Comparison of ENCODE assay signal across 20 cellular contexts in the genomic region with DNA sequence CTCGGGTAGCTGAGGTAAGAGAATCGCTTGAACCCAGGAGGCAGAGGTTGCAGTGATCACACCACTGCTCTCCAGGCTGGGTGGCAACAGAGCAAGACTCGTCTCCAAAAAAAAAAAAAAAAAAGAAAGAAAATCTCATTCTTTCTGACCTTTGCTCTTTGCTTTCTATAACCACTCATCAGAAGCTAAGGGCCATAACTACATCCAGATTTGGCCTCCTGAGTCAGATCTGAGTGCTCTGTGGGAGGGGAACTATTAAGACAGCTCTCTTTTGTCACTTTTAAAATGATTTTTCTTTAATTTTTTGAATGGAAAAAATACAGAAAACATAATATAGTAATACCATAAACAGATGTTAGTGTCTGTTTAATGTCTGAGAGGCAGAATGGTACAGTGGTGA.
"Had no signal": no experiment of that assay in that cellular context is flagged by ENCODE, and none has a peak within 500 bp of the region (broad histone marks: within the 10 kb centered on the region; RNA-seq: fewer than 3 reads in every experiment).

No MANE protein-coding gene starts in this region.

- H3K4me3 ChIP-seq: esophagus muscularis mucosa, left ventricle myocardium inferior, pancreas, tibial artery had no signal

- H3K27me3 ChIP-seq: esophagus muscularis mucosa, pancreas, tibial artery had no signal

- H3K36me3 Mint-ChIP-seq: activated naive CD8-positive, alpha-beta T cell; immature natural killer cell; natural killer cell; WTC11 had no signal

- H3K4me3 Mint-ChIP-seq: activated naive CD8-positive, alpha-beta T cell; activated T-cell treated with anti-CD3 and anti-CD28 coated beads, Interleukin-2, amount 50 U/mL, for 24 hours; activated T-helper 17 cell treated with anti-CD3 and anti-CD28 coated beads, Interleukin-2, amount 50 U/mL, for 72 hours; effector memory CD8-positive, alpha-beta T cell; immature natural killer cell; mesothelial cell of epicardium; natural killer cell; stimulated activated naive CD8-positive, alpha-beta T cell treated with anti-CD3 and anti-CD28 coated beads, Interleukin-15, Interleukin-2, amounts not matched to agents 100 ng/mL and 50 ng/mL, for 24 hours; T-helper 1 cell treated with Interleukin-12 subunit alpha and Interleukin-12 subunit beta and Interleukin-4 antibody, amounts not matched to agents 30 μg/mL and 1 μg/mL, for 36 hours; WTC11 had no signal

- ATAC-seq: activated T-helper 17 cell treated with anti-CD3 and anti-CD28 coated beads, Interleukin-2, amount 50 U/mL, for 72 hours; effector memory CD8-positive, alpha-beta T cell; natural killer cell; pancreas; right cardiac atrium; WTC11 had no signal

- DNase-seq: activated naive CD4-positive, alpha-beta T cell; activated T-cell treated with anti-CD3 and anti-CD28 coated beads, Interleukin-2, amount 50 U/mL, for 24 hours; central memory CD4-positive, alpha-beta T cell; effector memory CD8-positive, alpha-beta T cell; immature natural killer cell; left ventricle myocardium inferior; natural killer cell; pancreas; right cardiac atrium; stimulated activated CD4-positive, alpha-beta T cell treated with anti-CD3 and anti-CD28 coated beads, Interleukin-1b, Interleukin-23, amount 100 ng/mL, for 48 hours; substantia nigra; T1000; tibial artery had no signal

- H3K27ac Mint-ChIP-seq: activated naive CD8-positive, alpha-beta T cell; activated T-cell treated with anti-CD3 and anti-CD28 coated beads, Interleukin-2, amount 50 U/mL, for 24 hours; activated T-helper 17 cell treated with anti-CD3 and anti-CD28 coated beads, Interleukin-2, amount 50 U/mL, for 72 hours; effector memory CD8-positive, alpha-beta T cell; immature natural killer cell; natural killer cell; stimulated activated naive CD8-positive, alpha-beta T cell treated with anti-CD3 and anti-CD28 coated beads, Interleukin-15, Interleukin-2, amounts not matched to agents 100 ng/mL and 50 ng/mL, for 24 hours; T-helper 1 cell treated with Interleukin-12 subunit alpha and Interleukin-12 subunit beta and Interleukin-4 antibody, amounts not matched to agents 30 μg/mL and 1 μg/mL, for 36 hours; WTC11 had no signal

- H3K9me3 ChIP-seq: esophagus muscularis mucosa, left ventricle myocardium inferior, pancreas, tibial artery had no signal

- H3K36me3 ChIP-seq: esophagus muscularis mucosa, left ventricle myocardium inferior, pancreas, tibial artery had no signal

- H3K27ac ChIP-seq: esophagus muscularis mucosa, left ventricle myocardium inferior, pancreas, tibial artery had no signal

- H3K27me3 Mint-ChIP-seq: effector memory CD8-positive, alpha-beta T cell had no signal

- H3K9me3 Mint-ChIP-seq: activated T-helper 17 cell treated with anti-CD3 and anti-CD28 coated beads, Interleukin-2, amount 50 U/mL, for 72 hours; effector memory CD8-positive, alpha-beta T cell; immature natural killer cell; stimulated activated naive CD8-positive, alpha-beta T cell treated with anti-CD3 and anti-CD28 coated beads, Interleukin-15, Interleukin-2, amounts not matched to agents 100 ng/mL and 50 ng/mL, for 24 hours; T-helper 1 cell treated with Interleukin-12 subunit alpha and Interleukin-12 subunit beta and Interleukin-4 antibody, amounts not matched to agents 30 μg/mL and 1 μg/mL, for 36 hours; WTC11 had no signal

- H3K4me1 Mint-ChIP-seq: activated T-helper 17 cell treated with anti-CD3 and anti-CD28 coated beads, Interleukin-2, amount 50 U/mL, for 72 hours; immature natural killer cell; natural killer cell had no signal
